Comparison of ENCODE assay signal across 1 cellular context in the genomic region with DNA sequence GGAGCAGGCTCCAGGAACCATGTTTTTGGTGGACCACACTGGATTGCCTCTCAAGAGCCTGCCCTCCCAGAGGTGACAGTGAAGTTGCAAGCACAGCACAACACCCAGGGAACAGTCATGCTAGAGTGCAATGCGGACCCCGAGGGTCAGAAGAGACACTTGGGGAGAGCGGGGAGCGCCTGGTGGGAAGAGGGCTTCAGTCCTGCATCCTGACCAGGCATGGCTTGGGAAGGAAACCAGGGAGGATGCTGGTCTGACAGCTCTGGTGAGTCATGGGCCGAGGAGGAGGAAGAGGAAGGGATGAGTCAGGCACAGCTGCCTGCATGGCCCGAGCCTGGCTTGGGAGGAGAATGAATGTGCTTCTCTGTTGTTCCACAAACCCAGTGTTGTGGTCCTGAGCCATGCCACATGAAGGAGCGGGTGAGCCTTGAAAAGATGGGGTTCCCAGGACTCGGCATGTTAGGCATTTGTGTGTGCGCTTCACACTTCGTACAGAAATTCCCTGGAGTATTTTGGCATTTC.
TF ChIP-seq lines count a peak whose summit lies in the region.

No MANE protein-coding gene starts in this region.

TF ChIP-seq in HepG2, 621 proteins besides CTCF, POLR2A, EP300 and RAD21:
- TF ChIP-seq MAFF (IDR thresholded peaks at IDR 0.05; ENCODE audit: low read depth, low read length) (no peak), KDM1A (CRISPR knock-in tag; IDR thresholded peaks at IDR 0.05) (no peak), TEAD3 (CRISPR knock-in tag; optimal IDR thresholded peaks at IDR 0.05; ENCODE audit: borderline replicate concordance) (peak; percentile 18), MXI1 (IDR thresholded peaks at IDR 0.05; ENCODE audit: borderline replicate concordance, low read depth, low read length) (peak; percentile 26; the same call in 1 of the 3 replicates), ZNF12 (CRISPR knock-in tag; IDR thresholded peaks at IDR 0.05) (0 out of 2 replicates have a peak, but pooled peaks have one; percentile 62), XRCC5 (optimal IDR thresholded peaks at IDR 0.05; ENCODE audit: low read length) (peak; percentile 25), ETV5 (CRISPR knock-in tag; IDR thresholded peaks at IDR 0.05; ENCODE audit: borderline replicate concordance) (peak; percentile 24; the same call in 1 of the 2 replicates), FOSL2 (CRISPR knock-in tag; IDR thresholded peaks at IDR 0.05) (peak; percentile 94), HNF4G (IDR thresholded peaks at IDR 0.05; ENCODE audit: borderline replicate concordance, low read depth, low read length) (no peak), HNF4G (CRISPR knock-in tag; IDR thresholded peaks at IDR 0.05; ENCODE audit: borderline replicate concordance, low read depth) (no peak), ZNF263 (CRISPR knock-in tag; IDR thresholded peaks at IDR 0.05) (peak; percentile 80), GABPA (IDR thresholded peaks at IDR 0.05; ENCODE audit: low read depth, low read length) (no peak), GABPA (CRISPR knock-in tag; IDR thresholded peaks at IDR 0.05; ENCODE audit: low read depth) (no peak), SAP130 (CRISPR knock-in tag; IDR thresholded peaks at IDR 0.05; ENCODE audit: low read depth) (peak; percentile 67), ELF3 (CRISPR knock-in tag; IDR thresholded peaks at IDR 0.05) (peak; percentile 32; the same call in 1 of the 2 replicates)
- TF ChIP-seq, protein P1, sequence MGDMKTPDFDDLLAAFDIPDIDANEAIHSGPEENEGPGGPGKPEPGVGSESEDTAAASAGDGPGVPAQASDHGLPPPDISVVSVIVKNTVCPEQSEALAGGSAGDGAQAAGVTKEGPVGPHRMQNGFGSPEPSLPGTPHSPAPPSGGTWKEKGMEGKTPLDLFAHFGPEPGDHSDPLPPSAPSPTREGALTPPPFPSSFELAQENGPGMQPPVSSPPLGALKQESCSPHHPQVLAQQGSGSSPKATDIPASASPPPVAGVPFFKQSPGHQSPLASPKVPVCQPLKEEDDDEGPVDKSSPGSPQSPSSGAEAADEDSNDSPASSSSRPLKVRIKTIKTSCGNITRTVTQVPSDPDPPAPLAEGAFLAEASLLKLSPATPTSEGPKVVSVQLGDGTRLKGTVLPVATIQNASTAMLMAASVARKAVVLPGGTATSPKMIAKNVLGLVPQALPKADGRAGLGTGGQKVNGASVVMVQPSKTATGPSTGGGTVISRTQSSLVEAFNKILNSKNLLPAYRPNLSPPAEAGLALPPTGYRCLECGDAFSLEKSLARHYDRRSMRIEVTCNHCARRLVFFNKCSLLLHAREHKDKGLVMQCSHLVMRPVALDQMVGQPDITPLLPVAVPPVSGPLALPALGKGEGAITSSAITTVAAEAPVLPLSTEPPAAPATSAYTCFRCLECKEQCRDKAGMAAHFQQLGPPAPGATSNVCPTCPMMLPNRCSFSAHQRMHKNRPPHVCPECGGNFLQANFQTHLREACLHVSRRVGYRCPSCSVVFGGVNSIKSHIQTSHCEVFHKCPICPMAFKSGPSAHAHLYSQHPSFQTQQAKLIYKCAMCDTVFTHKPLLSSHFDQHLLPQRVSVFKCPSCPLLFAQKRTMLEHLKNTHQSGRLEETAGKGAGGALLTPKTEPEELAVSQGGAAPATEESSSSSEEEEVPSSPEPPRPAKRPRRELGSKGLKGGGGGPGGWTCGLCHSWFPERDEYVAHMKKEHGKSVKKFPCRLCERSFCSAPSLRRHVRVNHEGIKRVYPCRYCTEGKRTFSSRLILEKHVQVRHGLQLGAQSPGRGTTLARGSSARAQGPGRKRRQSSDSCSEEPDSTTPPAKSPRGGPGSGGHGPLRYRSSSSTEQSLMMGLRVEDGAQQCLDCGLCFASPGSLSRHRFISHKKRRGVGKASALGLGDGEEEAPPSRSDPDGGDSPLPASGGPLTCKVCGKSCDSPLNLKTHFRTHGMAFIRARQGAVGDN (CRISPR knock-in tag; IDR thresholded peaks at IDR 0.05): peak; percentile 47
- TF ChIP-seq, protein P2, sequence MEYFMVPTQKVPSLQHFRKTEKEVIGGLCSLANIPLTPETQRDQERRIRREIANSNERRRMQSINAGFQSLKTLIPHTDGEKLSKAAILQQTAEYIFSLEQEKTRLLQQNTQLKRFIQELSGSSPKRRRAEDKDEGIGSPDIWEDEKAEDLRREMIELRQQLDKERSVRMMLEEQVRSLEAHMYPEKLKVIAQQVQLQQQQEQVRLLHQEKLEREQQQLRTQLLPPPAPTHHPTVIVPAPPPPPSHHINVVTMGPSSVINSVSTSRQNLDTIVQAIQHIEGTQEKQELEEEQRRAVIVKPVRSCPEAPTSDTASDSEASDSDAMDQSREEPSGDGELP (IDR thresholded peaks at IDR 0.05; ENCODE audit: borderline replicate concordance, low read depth): peak; percentile 34; the same call in 1 of the 2 replicates
- TF ChIP-seq, protein P3, sequence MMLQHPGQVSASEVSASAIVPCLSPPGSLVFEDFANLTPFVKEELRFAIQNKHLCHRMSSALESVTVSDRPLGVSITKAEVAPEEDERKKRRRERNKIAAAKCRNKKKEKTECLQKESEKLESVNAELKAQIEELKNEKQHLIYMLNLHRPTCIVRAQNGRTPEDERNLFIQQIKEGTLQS (CRISPR knock-in tag; IDR thresholded peaks at IDR 0.05): peak; percentile 71
- TF ChIP-seq, protein P4, sequence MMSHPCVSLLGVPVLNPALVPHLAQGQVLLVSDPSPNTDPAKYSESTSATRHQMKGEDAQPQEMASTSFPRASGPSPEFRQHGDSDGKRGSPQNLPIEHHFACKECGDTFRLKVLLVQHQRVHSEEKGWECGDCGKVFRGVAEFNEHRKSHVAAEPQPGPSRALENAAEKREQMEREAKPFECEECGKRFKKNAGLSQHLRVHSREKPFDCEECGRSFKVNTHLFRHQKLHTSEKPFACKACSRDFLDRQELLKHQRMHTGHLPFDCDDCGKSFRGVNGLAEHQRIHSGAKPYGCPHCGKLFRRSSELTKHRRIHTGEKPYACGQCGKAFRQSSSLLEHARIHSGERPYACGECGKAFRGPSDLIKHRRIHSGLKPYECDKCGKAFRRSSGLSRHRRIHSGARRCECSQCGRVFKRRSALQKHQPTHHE (CRISPR knock-in tag; IDR thresholded peaks at IDR 0.05; ENCODE audit: borderline replicate concordance): no peak
